Comparison of ENCODE assay signal across 12 cellular contexts in genomic region chr6:24932832-24933231, GRCh38. TPM values are rescaled to one million over a fixed set of nuclear protein-coding genes. Genes with fewer than 3 reads are reported as not detected.
DNase-seq lines count a peak whose midpoint lies in the region; ATAC-seq and TF ChIP-seq lines count a peak whose summit lies in the region.
"Had no signal": no experiment of that assay in that cellular context is flagged by ENCODE, and none has a peak within 500 bp of the region (broad histone marks: within the 10 kb centered on the region; RNA-seq: fewer than 3 reads in every experiment).

No MANE protein-coding gene starts in this region.

- H3K27me3 ChIP-seq in OCI-LY1 (ENCODE audit: insufficient read depth, low read length) = no peaks in the 10 kb centered on the region
- no peaks in the 10 kb centered on the region for H3K27me3 ChIP-seq in mononuclear cell (ENCODE audit: insufficient read depth, low read length)
- H3K27me3 ChIP-seq in MM.1S (replicated peaks; ENCODE audit: insufficient read depth, low read length) = peaks cover 73% of the 10 kb centered on the region
- H3K27me3 ChIP-seq: right lobe of liver had no signal

- ATAC-seq in GM21528 (IDR thresholded peaks at IDR 0.05; ENCODE audit: low FRiP score, unreplicated experiment) = peak; percentile 24

- H3K9me3 ChIP-seq in OCI-LY1 (ENCODE audit: low read length) = no peaks in the 10 kb centered on the region
- H3K9me3 ChIP-seq in mononuclear cell (ENCODE audit: low read depth, low read length) = no peaks in the 10 kb centered on the region
- H3K9me3 ChIP-seq in MM.1S (replicated peaks; ENCODE audit: insufficient read depth, low read length) = no peaks in the 10 kb centered on the region
- H3K9me3 ChIP-seq: adrenal gland, right lobe of liver had no signal

- H3K79me2 ChIP-seq in OCI-LY1 (ENCODE audit: insufficient read depth, low read length) (0 out of 2 replicates have a peak, but pooled peaks cover 3% of the 10 kb centered on the region), MM.1S (ENCODE audit: low read length) (no peaks in the 10 kb centered on the region)

- H3F3A ChIP-seq in OCI-LY1 (ENCODE audit: insufficient read depth, low read length) (no peaks in the 10 kb centered on the region), MM.1S (ENCODE audit: insufficient read depth, low read length) (peaks cover 15% of the 10 kb centered on the region)

- peak overlapping the region; percentile 41; the same call in 1 of the 2 replicates for H3K9ac ChIP-seq in OCI-LY1 (ENCODE audit: low read length)
- H3K9ac ChIP-seq in MM.1S (ENCODE audit: low read length) = no peak overlapping the region
- H3K9ac ChIP-seq: GM23248 had no signal

- no peak overlapping the region for H2AFZ ChIP-seq in OCI-LY1 (ENCODE audit: low read length)
- no peak overlapping the region for H2AFZ ChIP-seq in MM.1S (ENCODE audit: low read length)
- H2AFZ ChIP-seq: GM23248 had no signal

- H3K9me2 ChIP-seq in OCI-LY1 (ENCODE audit: low read depth, low read length) = no peaks in the 10 kb centered on the region
- no peaks in the 10 kb centered on the region for H3K9me2 ChIP-seq in MM.1S (replicated peaks; ENCODE audit: insufficient read depth, low read length)

- DNase-seq in NCI-H69 (lab: John Stamatoyannopoulos, UW) (no peak), MM.1S (no peak), NCI-H524 (lab: John Stamatoyannopoulos, UW) (no peak), GM19238 (ENCODE audit: insufficient read length, low spot score) (no peak)
- DNase-seq: adrenal gland, right lobe of liver had no signal

- no peaks in the 10 kb centered on the region for H4K20me1 ChIP-seq in OCI-LY1 (ENCODE audit: insufficient read depth, low read length)
- 0 out of 2 replicates have a peak, but pooled peaks cover 2% of the 10 kb centered on the region for H4K20me1 ChIP-seq in MM.1S (ENCODE audit: insufficient read depth, low read length)

- H3K36me3 ChIP-seq in OCI-LY1 (ENCODE audit: insufficient read depth, low read length) (no peaks in the 10 kb centered on the region), MM.1S (replicated peaks; ENCODE audit: insufficient read depth, low read length) (no peaks in the 10 kb centered on the region)
- H3K36me3 ChIP-seq: adrenal gland, right lobe of liver had no signal

- H3K4me2 ChIP-seq in OCI-LY1 (ENCODE audit: low read length) (peak overlapping the region; percentile 76), MM.1S (ENCODE audit: low read depth, low read length) (no peak overlapping the region)

- TF ChIP-seq CTCF in GM12875 (IDR thresholded peaks at IDR 0.05; ENCODE audit: borderline replicate concordance, insufficient read depth, low read depth, low read length) (no peak), OCI-LY1 (IDR thresholded peaks at IDR 0.05; ENCODE audit: low read length) (no peak), MM.1S (IDR thresholded peaks at IDR 0.05; ENCODE audit: low read length) (no peak)

- H3K4me1 ChIP-seq in OCI-LY1 (ENCODE audit: insufficient read depth, low read length, severe bottlenecking) (peaks cover 100% of the 10 kb centered on the region), mononuclear cell (ENCODE audit: insufficient read depth, low read length) (peaks cover 82% of the 10 kb centered on the region), MM.1S (ENCODE audit: low read length) (peaks cover 22% of the 10 kb centered on the region)
- H3K4me1 ChIP-seq: adrenal gland, right lobe of liver had no signal

- H3K27ac ChIP-seq in OCI-LY1 (ENCODE audit: low read depth, low read length, poor library complexity, severe bottlenecking) (peak overlapping the region; percentile 89), MM.1S (ENCODE audit: low read length) (no peak overlapping the region)
- H3K27ac ChIP-seq: adrenal gland, epithelial cell of prostate, GM23248, right lobe of liver had no signal

- H3K4me3 ChIP-seq in GM12875 (ENCODE audit: low read depth, low read length) = peak overlapping the region; percentile 6
- H3K4me3 ChIP-seq in OCI-LY1 (ENCODE audit: low read depth, low read length, poor library complexity, severe bottlenecking) = peak overlapping the region; percentile 56
- peak overlapping the region; percentile 97 for H3K4me3 ChIP-seq in mononuclear cell (ENCODE audit: low read length)
- no peak overlapping the region for H3K4me3 ChIP-seq in MM.1S (ENCODE audit: low read length)
- H3K4me3 ChIP-seq: adrenal gland, GM23248 had no signal

RNA-seq across cellular contexts. Expression of gene RIPOR2, which starts 2.9 kb away (rescaled TPM):
- 128 TPM for total RNA-seq in mononuclear cell
